In genomic region chr10:130022501-130023299, GRCh38 we compare ENCODE assay signal across 13 cellular contexts. TPM values are rescaled to one million over a fixed set of nuclear protein-coding genes. Genes with fewer than 3 reads are reported as not detected.
DNase-seq lines count a peak whose midpoint lies in the region; ATAC-seq lines count a peak whose summit lies in the region.
"Had no signal": no experiment of that assay in that cellular context is flagged by ENCODE, and none has a peak within 500 bp of the region (broad histone marks: within the 10 kb centered on the region; RNA-seq: fewer than 3 reads in every experiment).

No MANE protein-coding gene starts in this region.

- no peaks in the 10 kb centered on the region for H3K9me3 Mint-ChIP-seq in stimulated activated naive CD8-positive, alpha-beta T cell treated with anti-CD3 and anti-CD28 coated beads, Interleukin-15, amount 100 ng/mL, for 72 hours

- H3K27ac Mint-ChIP-seq in stimulated activated naive CD8-positive, alpha-beta T cell treated with anti-CD3 and anti-CD28 coated beads, Interleukin-15, amount 100 ng/mL, for 72 hours, result peak overlapping the region in 1 of 2 donors; percentile 12
- H3K27ac Mint-ChIP-seq: progenitor cell of endocrine pancreas had no signal

- intact Hi-C loops in sciatic nerve (cut with DNase I), result no loop called here

- DNase-seq in ELR (ENCODE audit: low read depth), result peak; percentile 96
- peak; percentile 70 for DNase-seq in NCI-H524 treated with DMSO at 0.1 percent for 48 hours (lab: John Stamatoyannopoulos, UW)
- peak; percentile 73 for DNase-seq in fibroblast of gingiva (ENCODE audit: low read depth)
- DNase-seq in sciatic nerve (ENCODE audit: low spot score), result no peak
- no peak for DNase-seq in DMS53 (lab: John Stamatoyannopoulos, UW)
- DNase-seq in cerebellum (ENCODE audit: low spot score), result no peak
- DNase-seq in stimulated activated naive CD8-positive, alpha-beta T cell treated with anti-CD3 and anti-CD28 coated beads, Interleukin-15, amount 100 ng/mL, for 72 hours, result no peak
- no peak for DNase-seq in NCI-H2227 (lab: John Stamatoyannopoulos, UW; ENCODE audit: unreplicated experiment)
- DNase-seq: activated CD8-positive, alpha-beta memory T cell treated with anti-CD3 and anti-CD28 coated beads, Interleukin-2, amount 50 U/mL, for 48 hours; KBM-7; mesendoderm; T-helper 9 cell had no signal

- H3K27me3 Mint-ChIP-seq in stimulated activated naive CD8-positive, alpha-beta T cell treated with anti-CD3 and anti-CD28 coated beads, Interleukin-15, amount 100 ng/mL, for 72 hours, result peaks cover 6% of the 10 kb centered on the region

- no peak overlapping the region for H3K4me3 Mint-ChIP-seq in stimulated activated naive CD8-positive, alpha-beta T cell treated with anti-CD3 and anti-CD28 coated beads, Interleukin-15, amount 100 ng/mL, for 72 hours

- H3K4me1 Mint-ChIP-seq in stimulated activated naive CD8-positive, alpha-beta T cell treated with anti-CD3 and anti-CD28 coated beads, Interleukin-15, amount 100 ng/mL, for 72 hours, result peaks cover 18% of the 10 kb centered on the region

- peak; percentile 36 for ATAC-seq in sciatic nerve
- ATAC-seq in stimulated activated naive CD8-positive, alpha-beta T cell treated with anti-CD3 and anti-CD28 coated beads, Interleukin-15, amount 100 ng/mL, for 72 hours, result no peak

RNA-seq across cellular contexts. Expression of gene EBF3, which starts 58.6 kb away (rescaled TPM):
- total RNA-seq in sciatic nerve (38.9 TPM), cerebellum (185 TPM)

Comparison
In these comparisons a context has a peak if more than half of its experiments do, and no peak if none do; other contexts are left out.
1. DNase-seq: peak in ELR (single experiment), NCI-H524 treated with DMSO at 0.1 percent for 48 hours (single experiment) and fibroblast of gingiva (single experiment); none in sciatic nerve (single experiment), DMS53 (single experiment), cerebellum (single experiment), stimulated activated naive CD8-positive, alpha-beta T cell treated with anti-CD3 and anti-CD28 coated beads, Interleukin-15, amount 100 ng/mL, for 72 hours (0 of 2) and NCI-H2227 (single experiment).